1 cellular context compared by ENCODE assay signal in the genomic region with DNA sequence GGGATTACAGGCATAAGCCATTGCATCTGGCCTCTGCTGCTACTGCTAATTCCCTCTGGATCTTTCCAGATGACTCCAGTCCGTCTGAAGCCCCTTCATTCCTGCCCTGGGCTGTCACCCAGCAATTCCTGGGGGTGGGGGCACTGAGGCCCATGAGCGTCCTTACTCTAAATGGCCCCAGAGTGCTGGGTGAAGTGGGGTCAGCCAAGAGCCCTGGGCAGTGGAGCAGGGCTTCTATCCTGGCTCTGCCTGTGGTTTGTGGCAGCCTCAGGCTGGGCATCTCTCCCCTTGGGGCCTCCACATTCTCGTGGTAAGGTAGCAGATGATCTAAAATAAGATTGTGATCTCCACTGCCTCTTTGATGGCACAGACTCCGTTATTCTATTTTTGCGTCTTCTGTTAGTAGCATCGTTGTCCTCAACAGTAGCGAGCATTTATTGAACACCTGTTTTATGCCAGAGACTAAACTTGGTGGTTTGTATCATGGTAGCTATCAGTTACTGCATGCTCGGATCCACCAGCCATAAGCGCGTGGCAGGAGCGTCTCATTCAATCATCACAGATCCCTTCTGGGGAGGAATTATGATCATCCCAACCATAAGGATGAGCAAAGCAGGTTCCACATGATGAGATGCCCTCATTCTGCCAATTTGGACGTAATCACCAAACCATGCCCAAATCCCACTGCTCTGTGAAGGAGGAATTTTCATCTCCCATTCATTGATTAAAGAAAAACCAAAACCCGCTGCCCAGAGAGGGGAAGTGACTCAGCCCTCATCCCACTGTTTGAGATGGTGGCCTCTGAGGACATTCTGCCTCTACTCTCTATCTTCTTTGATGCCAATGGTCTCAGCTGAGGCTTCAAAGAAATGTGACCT.
TF ChIP-seq lines count a peak whose summit lies in the region.

No MANE protein-coding gene starts in this region.

TF ChIP-seq in K562, 482 proteins besides CTCF, POLR2A, EP300 and RAD21:
- TF ChIP-seq, protein P1, sequence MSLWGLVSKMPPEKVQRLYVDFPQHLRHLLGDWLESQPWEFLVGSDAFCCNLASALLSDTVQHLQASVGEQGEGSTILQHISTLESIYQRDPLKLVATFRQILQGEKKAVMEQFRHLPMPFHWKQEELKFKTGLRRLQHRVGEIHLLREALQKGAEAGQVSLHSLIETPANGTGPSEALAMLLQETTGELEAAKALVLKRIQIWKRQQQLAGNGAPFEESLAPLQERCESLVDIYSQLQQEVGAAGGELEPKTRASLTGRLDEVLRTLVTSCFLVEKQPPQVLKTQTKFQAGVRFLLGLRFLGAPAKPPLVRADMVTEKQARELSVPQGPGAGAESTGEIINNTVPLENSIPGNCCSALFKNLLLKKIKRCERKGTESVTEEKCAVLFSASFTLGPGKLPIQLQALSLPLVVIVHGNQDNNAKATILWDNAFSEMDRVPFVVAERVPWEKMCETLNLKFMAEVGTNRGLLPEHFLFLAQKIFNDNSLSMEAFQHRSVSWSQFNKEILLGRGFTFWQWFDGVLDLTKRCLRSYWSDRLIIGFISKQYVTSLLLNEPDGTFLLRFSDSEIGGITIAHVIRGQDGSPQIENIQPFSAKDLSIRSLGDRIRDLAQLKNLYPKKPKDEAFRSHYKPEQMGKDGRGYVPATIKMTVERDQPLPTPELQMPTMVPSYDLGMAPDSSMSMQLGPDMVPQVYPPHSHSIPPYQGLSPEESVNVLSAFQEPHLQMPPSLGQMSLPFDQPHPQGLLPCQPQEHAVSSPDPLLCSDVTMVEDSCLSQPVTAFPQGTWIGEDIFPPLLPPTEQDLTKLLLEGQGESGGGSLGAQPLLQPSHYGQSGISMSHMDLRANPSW (CRISPR knock-in tag; IDR thresholded peaks at IDR 0.05), result no peak
- TF ChIP-seq SPI1 (IDR thresholded peaks at IDR 0.05; ENCODE audit: borderline replicate concordance, low read depth, low read length), result 0 out of 2 replicates have a peak, but pooled peaks have one; percentile 45
